1 cellular context compared by ENCODE assay signal in genomic region chr16:14629919-14630619, GRCh38.
TF ChIP-seq lines count a peak whose summit lies in the region.

Gene PARN (minus strand): TSS chr16:14630260. CDS start chr16:14630125, 135 bp downstream.

TF ChIP-seq in HEK293, 187 proteins besides CTCF, POLR2A, EP300 and RAD21 (continued from another document and continues in another):
- TF ChIP-seq PRDM6 (tag by site-specific recombination; IDR thresholded peaks at IDR 0.05): no peak
- 0 out of 2 replicates have a peak, but pooled peaks have one; percentile 51 for TF ChIP-seq ZNF626 (tag by site-specific recombination; IDR thresholded peaks at IDR 0.05)
- TF ChIP-seq ZNF416 (tag by site-specific recombination; IDR thresholded peaks at IDR 0.05): no peak
- TF ChIP-seq ELK4 (IDR thresholded peaks at IDR 0.05; ENCODE audit: borderline replicate concordance, low read depth, low read length): peak; percentile 37; the same call in 1 of the 2 replicates
- no peak for TF ChIP-seq GFI1B (tag by site-specific recombination; IDR thresholded peaks at IDR 0.05)
- TF ChIP-seq ZFHX2 (tag by site-specific recombination; conservative IDR thresholded peaks at IDR 0.05): no peak
- TF ChIP-seq IKZF3 (tag by site-specific recombination; IDR thresholded peaks at IDR 0.05): no peak
- TF ChIP-seq HIC1 (tag by site-specific recombination; IDR thresholded peaks at IDR 0.05): no peak
- TF ChIP-seq ZFP41 (tag by site-specific recombination; IDR thresholded peaks at IDR 0.05; ENCODE audit: borderline replicate concordance): no peak
- TF ChIP-seq PRDM4 (tag by site-specific recombination; IDR thresholded peaks at IDR 0.05): no peak
- TF ChIP-seq INSM2 (tag by site-specific recombination; IDR thresholded peaks at IDR 0.05): no peak
- no peak for TF ChIP-seq KLF17 (tag by site-specific recombination; IDR thresholded peaks at IDR 0.05)
- peak; percentile 62; the same call in 1 of the 2 replicates for TF ChIP-seq ZIC2 (tag by site-specific recombination; IDR thresholded peaks at IDR 0.05)
- peak; percentile 54; the same call in 1 of the 2 replicates for TF ChIP-seq REST (tag by site-specific recombination; IDR thresholded peaks at IDR 0.05)
- no peak for TF ChIP-seq ZNF398 (tag by site-specific recombination; IDR thresholded peaks at IDR 0.05)
- peak; percentile 53; the same call in 1 of the 2 replicates for TF ChIP-seq PATZ1 (tag by site-specific recombination; IDR thresholded peaks at IDR 0.05)
- peak; percentile 84 for TF ChIP-seq ZNF660 (tag by site-specific recombination; IDR thresholded peaks at IDR 0.05)
- TF ChIP-seq KLF10 (tag by site-specific recombination; IDR thresholded peaks at IDR 0.05): peak; percentile 84
- no peak; the same call in 1 of the 2 replicates for TF ChIP-seq ZSCAN4 (tag by site-specific recombination; IDR thresholded peaks at IDR 0.05)
- TF ChIP-seq PBX3 (CRISPR knock-in tag; IDR thresholded peaks at IDR 0.05): no peak
- TF ChIP-seq ZNF843 (tag by site-specific recombination; IDR thresholded peaks at IDR 0.05): 0 out of 2 replicates have a peak, but pooled peaks have one; percentile 31
- TF ChIP-seq ZBTB1 (tag by site-specific recombination; IDR thresholded peaks at IDR 0.05): 0 out of 2 replicates have a peak, but pooled peaks have one; percentile 27
- TF ChIP-seq ZNF560 (tag by site-specific recombination; IDR thresholded peaks at IDR 0.05; ENCODE audit: borderline replicate concordance): no peak
- peak; percentile 62; the same call in 1 of the 2 replicates for TF ChIP-seq ZBTB7A (tag by site-specific recombination; IDR thresholded peaks at IDR 0.05; ENCODE audit: low read depth)
- no peak for TF ChIP-seq ZNF529 (tag by site-specific recombination; IDR thresholded peaks at IDR 0.05; ENCODE audit: insufficient replicate concordance)
- 0 out of 2 replicates have a peak, but pooled peaks have one; percentile 15 for TF ChIP-seq ZBTB8A (tag by site-specific recombination; IDR thresholded peaks at IDR 0.05)
- peak; percentile 87 for TF ChIP-seq ZFP37 (tag by site-specific recombination; IDR thresholded peaks at IDR 0.05)
- peak; percentile 69; the same call in 1 of the 2 replicates for TF ChIP-seq SP7 (tag by site-specific recombination; IDR thresholded peaks at IDR 0.05)
- peak; percentile 65 for TF ChIP-seq ZBTB21 (tag by site-specific recombination; IDR thresholded peaks at IDR 0.05)
